25 cellular contexts compared by ENCODE assay signal in genomic region chr15:74807302-74807701, GRCh38. TPM values are rescaled to one million over a fixed set of nuclear protein-coding genes. Genes with fewer than 3 reads are reported as not detected.
DNase-seq lines count a peak whose midpoint lies in the region; ATAC-seq and FAIRE-seq lines count a peak whose summit lies in the region.
"Had no signal": no experiment of that assay in that cellular context is flagged by ENCODE, and none has a peak within 500 bp of the region (broad histone marks: within the 10 kb centered on the region; RNA-seq: fewer than 3 reads in every experiment).

No MANE protein-coding gene starts in this region.

- peaks cover 5% of the 10 kb centered on the region for H3K36me3 Mint-ChIP-seq in T-cell

- H3K27me3 Mint-ChIP-seq in T-cell = no peaks in the 10 kb centered on the region

- peak; percentile 15 for FAIRE-seq in GM18507 (lab: Jason Lieb, UNC)
- FAIRE-seq: endothelial cell of umbilical vein, HepG2, TTC549 had no signal

- POLR2A ChIA-PET in T-cell (lab: Charles Lee) = interaction anchor here in 1 of 2 donors (0.7 kb wide), 1 partner anchor 85 kb away, joined by 5 read pairs; no protein-coding TSS in a partner anchor

- H3K4me3 Mint-ChIP-seq in T-cell = no peak overlapping the region
- H3K4me3 Mint-ChIP-seq: activated T-cell treated with anti-CD3 and anti-CD28 coated beads, Interleukin-2, amount 50 U/mL, for 72 hours; GM23338 had no signal

- CTCF ChIA-PET in T-cell (lab: Charles Lee) = no interaction called here

- peaks cover 28 to 34% (median 32%) of the 10 kb centered on the region in 3 donors for H3K4me1 Mint-ChIP-seq in T-cell

- ATAC-seq in T-cell (replicated peaks in 1 of 4) (no peak), esophagus mucosa (peak; percentile 9), GM19455 (IDR thresholded peaks at IDR 0.05; ENCODE audit: unreplicated experiment) (no peak), GM21423 (IDR thresholded peaks at IDR 0.05; ENCODE audit: unreplicated experiment) (no peak)
- ATAC-seq: activated T-cell treated with anti-CD3 and anti-CD28 coated beads, Interleukin-2, amount 50 U/mL, for 72 hours; GM23338 had no signal

- no peak overlapping the region for H3K4me3 ChIP-seq in skeletal muscle cell (ENCODE audit: low read depth, low read length)
- H3K4me3 ChIP-seq: colonic mucosa, GM23338, left ventricle myocardium inferior, ovary, SJCRH30, thyroid gland had no signal

- no peaks in the 10 kb centered on the region for H3K9me3 Mint-ChIP-seq in T-cell
- H3K9me3 Mint-ChIP-seq: activated T-cell treated with anti-CD3 and anti-CD28 coated beads, Interleukin-2, amount 50 U/mL, for 72 hours; GM23338 had no signal

- peak overlapping the region; percentile 77 to 93 for H3K27ac Mint-ChIP-seq in T-cell

- DNase-seq in GM18507 (ENCODE audit: extremely low spot score, insufficient read length, low read depth) = no peak
- DNase-seq in T-cell = no peak
- peak; percentile 5 for DNase-seq in skeletal muscle cell (ENCODE audit: low read depth)
- no peak for DNase-seq in ureter (ENCODE audit: low spot score)
- DNase-seq: activated T-cell treated with anti-CD3 and anti-CD28 coated beads, Interleukin-2, amount 50 U/mL, for 72 hours; anterior cingulate cortex; colonic mucosa; DMS 273 treated with DMSO at 0.1 percent for 48 hours; left ventricle myocardium inferior; NCI-H2107; NCI-H524 treated with DMSO at 0.1 percent for 48 hours; ovary; SJCRH30; stimulated activated CD4-positive, alpha-beta T cell treated with anti-CD3 and anti-CD28 coated beads, Interleukin-4, amount 100 ng/mL, for 4 hours; stimulated activated CD8-positive, alpha-beta memory T cell treated with anti-CD3 and anti-CD28 coated beads, Interleukin-4, amount 100 ng/mL, for 48 hours had no signal

RNA-seq across cellular contexts. Expression of gene LMAN1L, which starts 5.3 kb away (rescaled TPM):
- total RNA-seq in T-cell (1 to 10 TPM in 1 of 5 donors, under 1 TPM in 4; 0.42 to 1.6 (median 0.44) TPM), esophagus mucosa (not detected), ureter (not detected)
- total RNA-seq: colonic mucosa, endothelial cell of umbilical vein, GM23338, HepG2, mucosa of gallbladder, ovary, SJCRH30, skeletal muscle tissue had no signal

RNA-seq across cellular contexts. Expression of gene CPLX3, which starts 19.1 kb away (rescaled TPM):
- total RNA-seq in T-cell (under 1 TPM in 3 of 5 donors, not detected in 2; 0.16 to 0.50 (median 0.26) TPM), esophagus mucosa (not detected), ureter (not detected)
- total RNA-seq: colonic mucosa, endothelial cell of umbilical vein, HepG2, mucosa of gallbladder, ovary, SJCRH30, skeletal muscle tissue, thyroid gland had no signal

RNA-seq across cellular contexts. Expression of gene CSK, which starts 25.4 kb away (rescaled TPM):
- total RNA-seq in T-cell (100 to 1,000 TPM; 198 to 296 (median 271) TPM), esophagus mucosa (77.1 TPM), ureter (61.6 TPM)

RNA-seq across cellular contexts. Expression of gene ULK3, which starts 35.7 kb away (rescaled TPM):
- total RNA-seq in T-cell (100 to 1,000 TPM in 3 of 5 donors, 10 to 100 TPM in 2; 53.4 to 112 (median 101) TPM), esophagus mucosa (43.3 TPM), ureter (54.8 TPM)

RNA-seq across cellular contexts. Expression of gene CYP1A2, which starts 58.7 kb away (rescaled TPM):
- not detected for total RNA-seq in T-cell
- not detected for total RNA-seq in esophagus mucosa
- total RNA-seq in ureter = not detected
- total RNA-seq: activated T-cell treated with anti-CD3 and anti-CD28 coated beads, Interleukin-2, amount 50 U/mL, for 72 hours; colonic mucosa; endothelial cell of umbilical vein; GM23338; HepG2; left ventricle myocardium inferior; SJCRH30; skeletal muscle tissue had no signal
